In genomic region chr1:33576821-33577599, GRCh38 we compare ENCODE assay signal across 2 cellular contexts.
TF ChIP-seq lines count a peak whose summit lies in the region.

No MANE protein-coding gene starts in this region.

TF ChIP-seq in SK-N-SH, 30 proteins besides CTCF, POLR2A, EP300 and RAD21 (continued from another document):
- TF ChIP-seq, protein P1, sequence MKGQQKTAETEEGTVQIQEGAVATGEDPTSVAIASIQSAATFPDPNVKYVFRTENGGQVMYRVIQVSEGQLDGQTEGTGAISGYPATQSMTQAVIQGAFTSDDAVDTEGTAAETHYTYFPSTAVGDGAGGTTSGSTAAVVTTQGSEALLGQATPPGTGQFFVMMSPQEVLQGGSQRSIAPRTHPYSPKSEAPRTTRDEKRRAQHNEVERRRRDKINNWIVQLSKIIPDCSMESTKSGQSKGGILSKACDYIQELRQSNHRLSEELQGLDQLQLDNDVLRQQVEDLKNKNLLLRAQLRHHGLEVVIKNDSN (IDR thresholded peaks at IDR 0.05; ENCODE audit: borderline replicate concordance, low read depth), result no peak
- TF ChIP-seq YY1 (IDR thresholded peaks at IDR 0.05; ENCODE audit: low read depth) (no peak), NFIC (IDR thresholded peaks at IDR 0.05; ENCODE audit: borderline replicate concordance) (no peak), CHD2 (IDR thresholded peaks at IDR 0.05; ENCODE audit: low read length, partially characterized antibody) (no peak), GABPA (IDR thresholded peaks at IDR 0.05; ENCODE audit: low read depth) (no peak), ELF1 (IDR thresholded peaks at IDR 0.05) (no peak), POLR2AphosphoS5 (IDR thresholded peaks at IDR 0.05; ENCODE audit: low read depth, low read length) (no peak), ZBTB33 (IDR thresholded peaks at IDR 0.05; ENCODE audit: borderline replicate concordance, low read depth) (no peak)
- TF ChIP-seq, protein P2, sequence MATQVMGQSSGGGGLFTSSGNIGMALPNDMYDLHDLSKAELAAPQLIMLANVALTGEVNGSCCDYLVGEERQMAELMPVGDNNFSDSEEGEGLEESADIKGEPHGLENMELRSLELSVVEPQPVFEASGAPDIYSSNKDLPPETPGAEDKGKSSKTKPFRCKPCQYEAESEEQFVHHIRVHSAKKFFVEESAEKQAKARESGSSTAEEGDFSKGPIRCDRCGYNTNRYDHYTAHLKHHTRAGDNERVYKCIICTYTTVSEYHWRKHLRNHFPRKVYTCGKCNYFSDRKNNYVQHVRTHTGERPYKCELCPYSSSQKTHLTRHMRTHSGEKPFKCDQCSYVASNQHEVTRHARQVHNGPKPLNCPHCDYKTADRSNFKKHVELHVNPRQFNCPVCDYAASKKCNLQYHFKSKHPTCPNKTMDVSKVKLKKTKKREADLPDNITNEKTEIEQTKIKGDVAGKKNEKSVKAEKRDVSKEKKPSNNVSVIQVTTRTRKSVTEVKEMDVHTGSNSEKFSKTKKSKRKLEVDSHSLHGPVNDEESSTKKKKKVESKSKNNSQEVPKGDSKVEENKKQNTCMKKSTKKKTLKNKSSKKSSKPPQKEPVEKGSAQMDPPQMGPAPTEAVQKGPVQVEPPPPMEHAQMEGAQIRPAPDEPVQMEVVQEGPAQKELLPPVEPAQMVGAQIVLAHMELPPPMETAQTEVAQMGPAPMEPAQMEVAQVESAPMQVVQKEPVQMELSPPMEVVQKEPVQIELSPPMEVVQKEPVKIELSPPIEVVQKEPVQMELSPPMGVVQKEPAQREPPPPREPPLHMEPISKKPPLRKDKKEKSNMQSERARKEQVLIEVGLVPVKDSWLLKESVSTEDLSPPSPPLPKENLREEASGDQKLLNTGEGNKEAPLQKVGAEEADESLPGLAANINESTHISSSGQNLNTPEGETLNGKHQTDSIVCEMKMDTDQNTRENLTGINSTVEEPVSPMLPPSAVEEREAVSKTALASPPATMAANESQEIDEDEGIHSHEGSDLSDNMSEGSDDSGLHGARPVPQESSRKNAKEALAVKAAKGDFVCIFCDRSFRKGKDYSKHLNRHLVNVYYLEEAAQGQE (IDR thresholded peaks at IDR 0.05; ENCODE audit: low read depth, low read length), result no peak

TF ChIP-seq in SK-N-SH treated with all-trans-retinoic acid at 6 μM for 48 hours, 23 proteins besides CTCF, POLR2A, EP300 and RAD21 (continued from another document):
- TF ChIP-seq PATZ1 (CRISPR knock-in tag; IDR thresholded peaks at IDR 0.05; ENCODE audit: borderline replicate concordance), result no peak
- TF ChIP-seq SNAI2 (CRISPR knock-in tag; IDR thresholded peaks at IDR 0.05), result no peak
- no peak for TF ChIP-seq ZC3H10 (CRISPR knock-in tag; IDR thresholded peaks at IDR 0.05)
- no peak for TF ChIP-seq CREB5 (CRISPR knock-in tag; IDR thresholded peaks at IDR 0.05; ENCODE audit: low read depth)
- no peak for TF ChIP-seq TOX (CRISPR knock-in tag; IDR thresholded peaks at IDR 0.05; ENCODE audit: borderline replicate concordance)
- no peak for TF ChIP-seq TCF4 (CRISPR knock-in tag; IDR thresholded peaks at IDR 0.05; ENCODE audit: borderline replicate concordance)
- TF ChIP-seq CSDC2 (CRISPR knock-in tag; IDR thresholded peaks at IDR 0.05), result no peak
- TF ChIP-seq RARB (CRISPR knock-in tag; IDR thresholded peaks at IDR 0.05), result no peak
TF ChIP-seq in SK-N-SH treated with all-trans-retinoic acid at 6 μM for 48 hours: peak in this region for 0.
